8 cellular contexts compared by ENCODE assay signal in genomic region chr17:17416007-17416399, GRCh38.
DNase-seq lines count a peak whose midpoint lies in the region; ATAC-seq and TF ChIP-seq lines count a peak whose summit lies in the region.

No MANE protein-coding gene starts in this region.

- H3K9me3 ChIP-seq in esophagus muscularis mucosa = no peaks in the 10 kb centered on the region

- H3K36me3 ChIP-seq in esophagus muscularis mucosa = no peaks in the 10 kb centered on the region

- peak; percentile 46 for DNase-seq in activated CD4-positive, alpha-beta T cell treated with anti-CD3 and anti-CD28 coated beads for 36 hours
- DNase-seq in activated CD4-positive, alpha-beta T cell treated with anti-CD3 and anti-CD28 coated beads for 4 hours = no peak
- DNase-seq in NCI-H1105 (lab: John Stamatoyannopoulos, UW) (peak; percentile 23), SW 1271 (lab: John Stamatoyannopoulos, UW) (peak; percentile 42 to 80), fibroblast of gingiva (ENCODE audit: low read depth) (peak; percentile 88), pons (ENCODE audit: low spot score) (peak; percentile 76), esophagus muscularis mucosa (ENCODE audit: extremely low spot score) (no peak)

- TF ChIP-seq POLR2A in esophagus muscularis mucosa (IDR thresholded peaks at IDR 0.05; ENCODE audit: low read depth) = no peak

- TF ChIP-seq EP300 in esophagus muscularis mucosa (IDR thresholded peaks at IDR 0.05) = no peak

- H3K4me3 ChIP-seq in esophagus muscularis mucosa = no peak overlapping the region

- H3K4me3 Mint-ChIP-seq in activated CD4-positive, alpha-beta T cell treated with anti-CD3 and anti-CD28 coated beads for 36 hours = no peak overlapping the region

- peaks cover 21 to 40% (median 30%) of the 10 kb centered on the region in 4 donors for H3K4me1 ChIP-seq in esophagus muscularis mucosa

- WGBS in esophagus muscularis mucosa = 64% methylated on average over 2 of the region's 2 CpGs

- no peak for TF ChIP-seq CTCF in esophagus muscularis mucosa (IDR thresholded peaks at IDR 0.05)

- no peaks in the 10 kb centered on the region for H3K27me3 Mint-ChIP-seq in activated CD4-positive, alpha-beta T cell treated with anti-CD3 and anti-CD28 coated beads for 36 hours

- intact Hi-C loops in activated CD4-positive, alpha-beta T cell treated with anti-CD3 and anti-CD28 coated beads for 36 hours (cut with DNase I, micrococcal nuclease) = loop anchor here in 1 of 2 experiments (5.0 kb wide), 1 partner anchor 61 kb away; the partner anchor contains the start of gene MED9
- intact Hi-C loops in esophagus muscularis mucosa (cut with DNase I) = no loop called here

- POLR2A ChIA-PET in activated CD4-positive, alpha-beta T cell treated with anti-CD3 and anti-CD28 coated beads for 36 hours (lab: Charles Lee) = no interaction called here

- H3K27ac ChIP-seq in esophagus muscularis mucosa (replicated peaks in 1 of 4) = no peak overlapping the region

- ATAC-seq in activated CD4-positive, alpha-beta T cell treated with anti-CD3 and anti-CD28 coated beads for 36 hours = peak; percentile 83
- ATAC-seq in HG02973 (IDR thresholded peaks at IDR 0.05; ENCODE audit: unreplicated experiment) = no peak

- peaks cover 0 to 28% (median 0%) of the 10 kb centered on the region in 4 donors for H3K27me3 ChIP-seq in esophagus muscularis mucosa

- CTCF ChIA-PET in activated CD4-positive, alpha-beta T cell treated with anti-CD3 and anti-CD28 coated beads for 36 hours (lab: Charles Lee) = interaction anchor here (0.6 to 0.9 kb wide), 2 partner anchors 13 to 76 kb away, joined by 3 read pairs; no protein-coding TSS in a partner anchor

- H3K9me3 Mint-ChIP-seq in activated CD4-positive, alpha-beta T cell treated with anti-CD3 and anti-CD28 coated beads for 36 hours (ENCODE audit: low read depth) = peaks cover 1% of the 10 kb centered on the region

- peaks cover 14% of the 10 kb centered on the region for H3K4me1 Mint-ChIP-seq in activated CD4-positive, alpha-beta T cell treated with anti-CD3 and anti-CD28 coated beads for 36 hours

- peak overlapping the region; percentile 88 for H3K27ac Mint-ChIP-seq in activated CD4-positive, alpha-beta T cell treated with anti-CD3 and anti-CD28 coated beads for 36 hours

- H3K36me3 Mint-ChIP-seq in activated CD4-positive, alpha-beta T cell treated with anti-CD3 and anti-CD28 coated beads for 36 hours (ENCODE audit: low read depth) = no peaks in the 10 kb centered on the region

Comparison
In these comparisons a context has a peak if more than half of its experiments do, and no peak if none do; other contexts are left out.
1. DNase-seq: peak in activated CD4-positive, alpha-beta T cell treated with anti-CD3 and anti-CD28 coated beads for 36 hours (single experiment), NCI-H1105 (single experiment), SW 1271 (2 of 2), fibroblast of gingiva (single experiment) and pons (single experiment); none in activated CD4-positive, alpha-beta T cell treated with anti-CD3 and anti-CD28 coated beads for 4 hours (0 of 2) and esophagus muscularis mucosa (single experiment).